17 cellular contexts compared by ENCODE assay signal in the genomic region with DNA sequence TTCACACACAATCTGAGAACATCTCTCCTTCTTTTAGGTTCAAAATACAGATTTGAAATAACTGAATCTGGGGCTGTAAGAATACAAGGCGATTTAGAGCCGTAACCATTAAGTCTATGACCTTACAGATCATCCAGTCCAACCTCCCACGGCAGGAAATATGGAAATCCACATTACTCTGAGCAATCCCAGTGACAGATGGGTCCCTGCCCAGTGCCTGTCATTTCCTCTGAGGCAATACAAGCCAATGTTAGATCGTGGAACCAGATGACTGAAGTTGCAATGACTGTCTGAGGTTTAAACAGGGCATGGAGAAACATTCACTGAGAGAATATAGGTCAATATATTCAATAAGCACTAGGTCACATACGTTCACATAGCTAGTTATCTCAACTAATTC.
DNase-seq lines count a peak whose midpoint lies in the region; ATAC-seq and TF ChIP-seq lines count a peak whose summit lies in the region.
"Had no signal": no experiment of that assay in that cellular context is flagged by ENCODE, and none has a peak within 500 bp of the region (broad histone marks: within the 10 kb centered on the region; RNA-seq: fewer than 3 reads in every experiment).

No MANE protein-coding gene starts in this region.

- no peak for ATAC-seq in GM18519 (IDR thresholded peaks at IDR 0.05; ENCODE audit: low FRiP score, unreplicated experiment)
- ATAC-seq: HepG2 had no signal

- TF ChIP-seq CTCF in cardiac fibroblast (IDR thresholded peaks at IDR 0.05; ENCODE audit: low read depth, low read length): no peak
- TF ChIP-seq CTCF in hepatocyte (IDR thresholded peaks at IDR 0.05; ENCODE audit: poor library complexity): no peak
- no peak for TF ChIP-seq CTCF in GM10266 (IDR thresholded peaks at IDR 0.05; ENCODE audit: control insufficient read depth, insufficient read depth, low read depth, missing control alignments)

- DNase-seq in A172 (ENCODE audit: low spot score): peak; percentile 44
- peak; percentile 7 for DNase-seq in RKO (ENCODE audit: low spot score)
- DNase-seq in cardiac fibroblast (ENCODE audit: low read depth in 2 of 2): peak; percentile 2 to 36
- no peak for DNase-seq in hepatocyte (ENCODE audit: low spot score)
- DNase-seq in NCI-H187 (lab: John Stamatoyannopoulos, UW): no peak
- no peak for DNase-seq in GM10266 (ENCODE audit: extremely low spot score)
- DNase-seq in kidney tubule cell (ENCODE audit: low spot score): no peak
- DNase-seq: 8988T, KG1, NCI-H1436 treated with DMSO at 0.1 percent for 48 hours, NCI-H2081, NCI-H510A treated with DMSO at 0.1 percent for 48 hours, Peyer's patch, SHP77 treated with DMSO at 0.1 percent for 48 hours had no signal

- H4K20me1 ChIP-seq in hepatocyte (ENCODE audit: insufficient read depth, poor library complexity, severe bottlenecking): no peaks in the 10 kb centered on the region
- H4K20me1 ChIP-seq: BLaER1 treated with 17β-estradiol and CSF1 and Interleukin-3, amounts not matched to agents 10 nM and 100 nM had no signal

- H3K4me2 ChIP-seq in hepatocyte: no peak overlapping the region

- no peaks in the 10 kb centered on the region for H3K9me2 ChIP-seq in hepatocyte (replicated peaks; ENCODE audit: insufficient read depth)

- H3K4me1 ChIP-seq in hepatocyte (ENCODE audit: insufficient read depth): peaks cover 11% of the 10 kb centered on the region
- H3K4me1 ChIP-seq: Peyer's patch had no signal

- peak overlapping the region; percentile 62 for H3K27ac ChIP-seq in hepatocyte
- H3K27ac ChIP-seq: BLaER1 treated with 17β-estradiol and CSF1 and Interleukin-3, amounts not matched to agents 10 nM and 100 nM; Peyer's patch had no signal

- H3K36me3 ChIP-seq in hepatocyte (replicated peaks; ENCODE audit: insufficient read depth, low read depth): no peaks in the 10 kb centered on the region
- H3K36me3 ChIP-seq: BLaER1 treated with 17β-estradiol and CSF1 and Interleukin-3, amounts not matched to agents 10 nM and 100 nM; Peyer's patch had no signal

- H2AFZ ChIP-seq in hepatocyte: no peak overlapping the region

- no peaks in the 10 kb centered on the region for H3K79me2 ChIP-seq in hepatocyte

- H3K4me3 ChIP-seq in cardiac fibroblast (replicated peaks in 1 of 2; ENCODE audit: low read depth in 2 of 2, low read length in 2 of 2) (no peak overlapping the region), hepatocyte (no peak overlapping the region)
- H3K4me3 ChIP-seq: BLaER1 treated with 17β-estradiol and CSF1 and Interleukin-3, amounts not matched to agents 10 nM and 100 nM; Peyer's patch had no signal

- H3K27me3 ChIP-seq in hepatocyte: no peaks in the 10 kb centered on the region
- H3K27me3 ChIP-seq: BLaER1 treated with 17β-estradiol and CSF1 and Interleukin-3, amounts not matched to agents 10 nM and 100 nM; Peyer's patch had no signal

- peaks cover 4% of the 10 kb centered on the region for H3K9me3 ChIP-seq in hepatocyte (ENCODE audit: low read depth)
- H3K9me3 ChIP-seq: BLaER1 treated with 17β-estradiol and CSF1 and Interleukin-3, amounts not matched to agents 10 nM and 100 nM; Peyer's patch had no signal

- 68% methylated on average over 5 of the region's 5 CpGs for WGBS in hepatocyte (ENCODE audit: low lambda C conversion rate, missing lambda C conversion rate)

Comparison
In these comparisons a context has a peak if more than half of its experiments do, and no peak if none do; other contexts are left out.
1. DNase-seq: peak in A172 (single experiment), RKO (single experiment) and cardiac fibroblast (2 of 2); none in hepatocyte (single experiment), NCI-H187 (0 of 2), GM10266 (single experiment) and kidney tubule cell (single experiment).